Comparison of ENCODE assay signal across 16 cellular contexts in the genomic region with DNA sequence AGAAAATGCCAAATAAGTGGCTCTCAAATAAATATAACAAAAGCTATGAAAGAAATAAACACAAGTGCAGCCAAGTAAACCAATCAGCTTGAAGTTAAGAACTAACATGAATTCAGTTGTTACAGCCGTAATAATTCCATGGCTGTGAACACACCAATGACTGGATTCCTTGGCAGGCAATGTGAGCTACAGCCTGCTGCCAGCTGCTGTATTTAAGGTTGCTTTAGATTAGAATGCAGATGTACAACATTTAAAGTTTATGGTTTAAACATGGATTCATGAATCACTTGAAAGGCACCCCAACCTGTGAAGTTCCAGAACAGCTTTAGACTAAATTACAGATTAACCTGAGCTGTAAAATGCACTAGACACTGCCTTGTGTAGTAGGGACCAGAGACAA.
"Had no signal": no experiment of that assay in that cellular context is flagged by ENCODE, and none has a peak within 500 bp of the region (broad histone marks: within the 10 kb centered on the region; RNA-seq: fewer than 3 reads in every experiment).

No MANE protein-coding gene starts in this region.

- H3K36me3 ChIP-seq: adrenal gland, colonic mucosa, esophagus muscularis mucosa, neutrophil, right atrium auricular region, upper lobe of right lung had no signal

- H3K27ac ChIP-seq: adrenal gland, colonic mucosa, esophagus muscularis mucosa, neutrophil, right atrium auricular region, upper lobe of right lung had no signal

- H3K4me3 Mint-ChIP-seq: naive thymus-derived CD8-positive, alpha-beta T cell had no signal

- H3K27me3 ChIP-seq: adrenal gland, colonic mucosa, esophagus muscularis mucosa, neutrophil, right atrium auricular region, upper lobe of right lung had no signal

- H3K4me1 ChIP-seq: adrenal gland, colonic mucosa, esophagus muscularis mucosa, right atrium auricular region, upper lobe of right lung had no signal

- FAIRE-seq: small intestine had no signal

- H3K4me1 Mint-ChIP-seq: naive thymus-derived CD8-positive, alpha-beta T cell had no signal

- H3K9me3 ChIP-seq: adrenal gland, colonic mucosa, esophagus muscularis mucosa, neutrophil, right atrium auricular region had no signal

- H3K36me3 Mint-ChIP-seq: naive thymus-derived CD8-positive, alpha-beta T cell had no signal

- H3K4me3 ChIP-seq: adrenal gland, colonic mucosa, esophagus muscularis mucosa, right atrium auricular region, upper lobe of right lung had no signal

- DNase-seq: activated CD4-positive, alpha-beta T cell treated with anti-CD3 and anti-CD28 coated beads, Interleukin-2, amount 50 U/mL, for 4 hours; activated naive CD4-positive, alpha-beta T cell treated with anti-CD3 and anti-CD28 coated beads, Interleukin-2, amount 50 U/mL, for 16 hours; adrenal gland; central memory CD4-positive, alpha-beta T cell; colonic mucosa; foreskin fibroblast; naive thymus-derived CD8-positive, alpha-beta T cell; small intestine; stimulated activated CD4-positive, alpha-beta T cell treated with anti-CD3 and anti-CD28 coated beads, Interleukin-4, amount 100 ng/mL, for 24 hours; stimulated activated naive CD8-positive, alpha-beta T cell treated with anti-CD3 and anti-CD28 coated beads, Interleukin-15, Interleukin-2, amounts not matched to agents 100 U/mL and 50 U/mL, for 24 hours; upper lobe of right lung had no signal

- ATAC-seq: activated CD4-positive, CD25-positive, alpha-beta regulatory T cell treated with anti-CD3 and anti-CD28 coated beads, Interleukin-2, amount 50 U/mL, for 24 hours; naive thymus-derived CD8-positive, alpha-beta T cell; stimulated activated naive CD8-positive, alpha-beta T cell treated with anti-CD3 and anti-CD28 coated beads, Interleukin-15, Interleukin-2, amounts not matched to agents 100 U/mL and 50 U/mL, for 24 hours; upper lobe of right lung had no signal

- H3K27ac Mint-ChIP-seq: activated T-helper 2 cell treated with anti-CD3 and anti-CD28 coated beads, Interferon-gamma antibody, Interleukin-2, Interleukin-4, amounts not matched to agents 10 μg/mL and 5 μg/mL and 100 μg/mL, durations not matched to agents 14 hours and 24 hours and 36 hours; naive thymus-derived CD8-positive, alpha-beta T cell had no signal

- H3K27me3 Mint-ChIP-seq: naive thymus-derived CD8-positive, alpha-beta T cell had no signal
